Comparison of ENCODE assay signal across 1 cellular context in the genomic region with DNA sequence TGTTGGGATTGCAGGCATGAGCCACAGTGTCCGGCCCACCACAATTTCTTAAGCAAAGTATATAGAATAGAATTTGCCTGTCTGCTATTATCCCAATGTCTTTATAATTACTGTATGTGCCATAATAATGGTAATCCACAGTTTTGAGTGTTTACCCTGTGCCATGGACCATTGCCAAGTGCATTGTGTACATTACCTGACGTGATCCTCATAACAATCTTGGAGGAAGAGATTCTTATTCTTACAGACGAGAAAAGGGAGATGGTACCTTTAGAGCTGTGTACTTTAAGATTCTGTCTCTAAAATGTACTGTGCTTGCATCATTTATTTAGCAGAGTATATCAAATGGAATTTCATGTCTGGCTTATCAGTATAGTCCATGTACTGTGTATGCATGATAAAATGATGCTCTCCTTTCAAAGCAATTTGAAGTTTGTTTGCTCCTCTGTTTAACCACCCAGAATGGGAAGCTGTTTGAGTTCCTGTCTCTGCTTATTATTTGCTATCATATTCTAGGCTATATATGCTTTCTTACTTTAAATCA.
TF ChIP-seq lines count a peak whose summit lies in the region.

No MANE protein-coding gene starts in this region.

TF ChIP-seq in K562, 482 proteins besides CTCF, POLR2A, EP300 and RAD21 (continued from another document):
- TF ChIP-seq, protein P1, sequence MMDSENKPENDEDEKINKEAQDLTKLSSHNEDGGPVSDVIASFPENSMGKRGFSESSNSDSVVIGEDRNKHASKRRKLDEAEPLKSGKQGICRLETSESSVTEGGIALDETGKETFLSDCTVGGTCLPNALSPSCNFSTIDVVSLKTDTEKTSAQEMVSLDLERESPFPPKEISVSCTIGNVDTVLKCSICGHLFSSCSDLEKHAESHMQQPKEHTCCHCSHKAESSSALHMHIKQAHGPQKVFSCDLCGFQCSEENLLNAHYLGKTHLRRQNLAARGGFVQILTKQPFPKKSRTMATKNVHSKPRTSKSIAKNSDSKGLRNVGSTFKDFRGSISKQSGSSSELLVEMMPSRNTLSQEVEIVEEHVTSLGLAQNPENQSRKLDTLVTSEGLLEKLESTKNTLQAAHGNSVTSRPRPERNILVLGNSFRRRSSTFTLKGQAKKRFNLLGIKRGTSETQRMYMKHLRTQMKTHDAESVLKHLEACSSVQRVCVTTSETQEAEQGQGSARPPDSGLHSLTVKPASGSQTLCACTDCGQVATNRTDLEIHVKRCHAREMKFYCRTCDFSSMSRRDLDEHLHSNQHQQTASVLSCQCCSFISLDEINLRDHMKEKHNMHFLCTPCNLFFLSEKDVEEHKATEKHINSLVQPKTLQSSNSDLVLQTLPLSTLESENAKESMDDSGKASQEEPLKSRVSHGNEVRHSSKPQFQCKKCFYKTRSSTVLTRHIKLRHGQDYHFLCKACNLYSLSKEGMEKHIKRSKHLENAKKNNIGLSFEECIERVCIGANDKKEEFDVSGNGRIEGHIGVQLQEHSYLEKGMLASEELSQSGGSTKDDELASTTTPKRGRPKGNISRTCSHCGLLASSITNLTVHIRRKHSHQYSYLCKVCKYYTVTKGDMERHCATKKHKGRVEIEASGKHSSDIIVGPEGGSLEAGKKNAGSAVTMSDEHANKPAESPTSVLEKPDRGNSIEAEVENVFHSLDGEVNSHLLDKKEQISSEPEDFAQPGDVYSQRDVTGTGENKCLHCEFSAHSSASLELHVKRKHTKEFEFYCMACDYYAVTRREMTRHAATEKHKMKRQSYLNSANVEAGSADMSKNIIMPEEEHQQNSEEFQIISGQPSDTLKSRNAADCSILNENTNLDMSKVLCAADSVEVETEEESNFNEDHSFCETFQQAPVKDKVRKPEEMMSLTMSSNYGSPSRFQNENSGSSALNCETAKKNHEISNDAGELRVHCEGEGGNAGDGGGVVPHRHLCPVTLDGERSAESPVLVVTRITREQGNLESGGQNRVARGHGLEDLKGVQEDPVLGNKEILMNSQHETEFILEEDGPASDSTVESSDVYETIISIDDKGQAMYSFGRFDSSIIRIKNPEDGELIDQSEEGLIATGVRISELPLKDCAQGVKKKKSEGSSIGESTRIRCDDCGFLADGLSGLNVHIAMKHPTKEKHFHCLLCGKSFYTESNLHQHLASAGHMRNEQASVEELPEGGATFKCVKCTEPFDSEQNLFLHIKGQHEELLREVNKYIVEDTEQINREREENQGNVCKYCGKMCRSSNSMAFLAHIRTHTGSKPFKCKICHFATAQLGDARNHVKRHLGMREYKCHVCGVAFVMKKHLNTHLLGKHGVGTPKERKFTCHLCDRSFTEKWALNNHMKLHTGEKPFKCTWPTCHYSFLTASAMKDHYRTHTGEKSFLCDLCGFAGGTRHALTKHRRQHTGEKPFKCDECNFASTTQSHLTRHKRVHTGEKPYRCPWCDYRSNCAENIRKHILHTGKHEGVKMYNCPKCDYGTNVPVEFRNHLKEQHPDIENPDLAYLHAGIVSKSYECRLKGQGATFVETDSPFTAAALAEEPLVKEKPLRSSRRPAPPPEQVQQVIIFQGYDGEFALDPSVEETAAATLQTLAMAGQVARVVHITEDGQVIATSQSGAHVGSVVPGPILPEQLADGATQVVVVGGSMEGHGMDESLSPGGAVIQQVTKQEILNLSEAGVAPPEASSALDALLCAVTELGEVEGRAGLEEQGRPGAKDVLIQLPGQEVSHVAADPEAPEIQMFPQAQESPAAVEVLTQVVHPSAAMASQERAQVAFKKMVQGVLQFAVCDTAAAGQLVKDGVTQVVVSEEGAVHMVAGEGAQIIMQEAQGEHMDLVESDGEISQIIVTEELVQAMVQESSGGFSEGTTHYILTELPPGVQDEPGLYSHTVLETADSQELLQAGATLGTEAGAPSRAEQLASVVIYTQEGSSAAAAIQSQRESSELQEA (IDR thresholded peaks at IDR 0.05; ENCODE audit: low read depth): no peak
- TF ChIP-seq ZNF696 (CRISPR knock-in tag; conservative IDR thresholded peaks at IDR 0.05): no peak
- TF ChIP-seq, protein P2, sequence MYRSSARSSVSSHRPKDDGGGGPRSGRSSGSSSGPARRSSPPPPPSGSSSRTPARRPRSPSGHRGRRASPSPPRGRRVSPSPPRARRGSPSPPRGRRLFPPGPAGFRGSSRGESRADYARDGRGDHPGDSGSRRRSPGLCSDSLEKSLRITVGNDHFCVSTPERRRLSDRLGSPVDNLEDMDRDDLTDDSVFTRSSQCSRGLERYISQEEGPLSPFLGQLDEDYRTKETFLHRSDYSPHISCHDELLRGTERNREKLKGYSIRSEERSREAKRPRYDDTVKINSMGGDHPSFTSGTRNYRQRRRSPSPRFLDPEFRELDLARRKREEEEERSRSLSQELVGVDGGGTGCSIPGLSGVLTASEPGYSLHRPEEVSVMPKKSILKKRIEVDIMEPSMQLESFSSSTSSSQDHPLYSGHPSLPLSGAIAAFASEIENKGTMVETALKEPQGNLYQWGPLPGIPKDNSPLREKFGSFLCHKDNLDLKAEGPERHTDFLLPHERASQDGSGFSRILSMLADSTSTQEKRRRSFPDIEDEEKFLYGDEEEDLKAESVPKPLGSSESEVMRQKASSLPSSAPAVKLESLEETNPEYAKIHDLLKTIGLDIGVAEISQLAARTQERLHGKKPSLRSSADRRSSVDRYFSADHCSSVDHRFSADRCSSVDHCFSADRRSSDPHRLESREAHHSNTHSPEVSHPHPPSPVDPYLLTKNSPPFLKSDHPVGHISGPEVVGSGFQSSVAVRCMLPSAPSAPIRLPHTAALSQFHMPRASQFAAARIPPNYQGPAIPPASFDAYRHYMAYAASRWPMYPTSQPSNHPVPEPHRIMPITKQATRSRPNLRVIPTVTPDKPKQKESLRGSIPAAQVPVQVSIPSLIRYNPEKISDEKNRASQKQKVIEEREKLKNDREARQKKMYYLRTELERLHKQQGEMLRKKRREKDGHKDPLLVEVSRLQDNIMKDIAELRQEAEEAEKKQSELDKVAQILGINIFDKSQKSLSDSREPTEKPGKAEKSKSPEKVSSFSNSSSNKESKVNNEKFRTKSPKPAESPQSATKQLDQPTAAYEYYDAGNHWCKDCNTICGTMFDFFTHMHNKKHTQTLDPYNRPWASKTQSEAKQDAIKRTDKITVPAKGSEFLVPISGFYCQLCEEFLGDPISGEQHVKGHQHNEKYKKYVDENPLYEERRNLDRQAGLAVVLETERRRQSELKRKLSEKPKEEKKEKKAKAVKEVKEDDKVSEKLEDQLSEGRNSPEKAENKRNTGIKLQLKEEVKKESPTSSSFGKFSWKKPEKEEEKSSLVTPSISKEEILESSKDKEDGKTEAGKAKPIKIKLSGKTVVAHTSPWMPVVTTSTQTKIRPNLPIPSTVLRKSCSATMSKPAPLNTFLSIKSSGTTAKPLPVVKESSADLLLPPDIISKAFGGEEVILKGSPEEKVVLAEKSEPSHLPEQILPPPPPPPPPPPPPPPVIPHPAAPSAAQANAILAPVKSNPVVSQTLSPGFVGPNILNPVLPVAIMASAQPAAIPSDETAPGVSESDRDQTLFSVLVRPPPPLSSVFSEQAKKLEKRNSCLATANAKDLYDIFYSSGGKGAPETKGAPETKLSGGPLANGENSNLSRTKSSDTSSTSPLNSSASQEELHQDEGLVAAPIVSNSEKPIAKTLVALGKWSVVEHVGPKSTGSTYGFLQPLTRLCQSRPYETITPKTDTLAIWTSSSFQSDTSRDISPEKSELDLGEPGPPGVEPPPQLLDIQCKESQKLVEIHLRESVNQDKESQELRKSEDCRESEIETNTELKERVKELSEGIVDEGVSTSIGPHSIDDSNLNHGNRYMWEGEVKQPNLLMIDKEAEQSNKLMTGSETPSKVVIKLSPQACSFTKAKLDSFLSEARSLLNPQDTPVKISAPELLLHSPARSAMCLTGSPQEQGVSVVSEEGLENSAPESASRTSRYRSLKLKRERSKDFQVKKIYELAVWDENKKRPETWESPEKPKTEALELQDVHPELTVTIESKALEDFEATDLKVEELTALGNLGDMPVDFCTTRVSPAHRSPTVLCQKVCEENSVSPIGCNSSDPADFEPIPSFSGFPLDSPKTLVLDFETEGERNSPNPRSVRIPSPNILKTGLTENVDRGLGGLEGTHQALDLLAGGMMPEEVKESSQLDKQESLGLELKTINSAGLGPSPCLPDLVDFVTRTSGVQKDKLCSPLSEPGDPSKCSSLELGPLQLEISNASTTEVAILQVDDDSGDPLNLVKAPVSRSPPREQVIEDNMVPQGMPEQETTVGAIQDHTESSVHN (IDR thresholded peaks at IDR 0.05; ENCODE audit: borderline replicate concordance in 1 of 2, low read depth in 1 of 2): no peak
- TF ChIP-seq, protein P3, sequence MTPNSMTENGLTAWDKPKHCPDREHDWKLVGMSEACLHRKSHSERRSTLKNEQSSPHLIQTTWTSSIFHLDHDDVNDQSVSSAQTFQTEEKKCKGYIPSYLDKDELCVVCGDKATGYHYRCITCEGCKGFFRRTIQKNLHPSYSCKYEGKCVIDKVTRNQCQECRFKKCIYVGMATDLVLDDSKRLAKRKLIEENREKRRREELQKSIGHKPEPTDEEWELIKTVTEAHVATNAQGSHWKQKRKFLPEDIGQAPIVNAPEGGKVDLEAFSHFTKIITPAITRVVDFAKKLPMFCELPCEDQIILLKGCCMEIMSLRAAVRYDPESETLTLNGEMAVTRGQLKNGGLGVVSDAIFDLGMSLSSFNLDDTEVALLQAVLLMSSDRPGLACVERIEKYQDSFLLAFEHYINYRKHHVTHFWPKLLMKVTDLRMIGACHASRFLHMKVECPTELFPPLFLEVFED (CRISPR knock-in tag; conservative IDR thresholded peaks at IDR 0.05): no peak
- 0 out of 2 replicates have a peak, but pooled peaks have one; percentile 23 for TF ChIP-seq TEAD4 (IDR thresholded peaks at IDR 0.05; ENCODE audit: low read length)
- TF ChIP-seq TEAD4 (CRISPR knock-in tag; IDR thresholded peaks at IDR 0.05; ENCODE audit: borderline replicate concordance): no peak
- no peak for TF ChIP-seq SAFB2 (IDR thresholded peaks at IDR 0.05; ENCODE audit: borderline replicate concordance, low read depth, low read length, severe bottlenecking)
- TF ChIP-seq SRSF3 (IDR thresholded peaks at IDR 0.05; ENCODE audit: insufficient read depth, low read length): no peak
- TF ChIP-seq SOX6 (IDR thresholded peaks at IDR 0.05): 0 out of 2 replicates have a peak, but pooled peaks have one; percentile 13
- no peak for TF ChIP-seq ZNF384 (IDR thresholded peaks at IDR 0.05; ENCODE audit: low read depth, low read length)
- peak; percentile 49 for TF ChIP-seq TAL1 (IDR thresholded peaks at IDR 0.05)
- no peak for TF ChIP-seq FOXM1 (IDR thresholded peaks at IDR 0.05; ENCODE audit: low read depth)
- TF ChIP-seq FOXM1 (CRISPR knock-in tag; IDR thresholded peaks at IDR 0.05; ENCODE audit: low read depth): no peak
- no peak for TF ChIP-seq HOXB6 (CRISPR knock-in tag; IDR thresholded peaks at IDR 0.05; ENCODE audit: borderline replicate concordance)
- TF ChIP-seq, protein P4, sequence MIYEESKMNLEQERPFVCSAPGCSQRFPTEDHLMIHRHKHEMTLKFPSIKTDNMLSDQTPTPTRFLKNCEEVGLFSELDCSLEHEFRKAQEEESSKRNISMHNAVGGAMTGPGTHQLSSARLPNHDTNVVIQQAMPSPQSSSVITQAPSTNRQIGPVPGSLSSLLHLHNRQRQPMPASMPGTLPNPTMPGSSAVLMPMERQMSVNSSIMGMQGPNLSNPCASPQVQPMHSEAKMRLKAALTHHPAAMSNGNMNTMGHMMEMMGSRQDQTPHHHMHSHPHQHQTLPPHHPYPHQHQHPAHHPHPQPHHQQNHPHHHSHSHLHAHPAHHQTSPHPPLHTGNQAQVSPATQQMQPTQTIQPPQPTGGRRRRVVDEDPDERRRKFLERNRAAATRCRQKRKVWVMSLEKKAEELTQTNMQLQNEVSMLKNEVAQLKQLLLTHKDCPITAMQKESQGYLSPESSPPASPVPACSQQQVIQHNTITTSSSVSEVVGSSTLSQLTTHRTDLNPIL (CRISPR knock-in tag; IDR thresholded peaks at IDR 0.05): no peak
- no peak for TF ChIP-seq XRCC3 (IDR thresholded peaks at IDR 0.05)
- no peak for TF ChIP-seq SIN3B (IDR thresholded peaks at IDR 0.05; ENCODE audit: low read depth)
- no peak for TF ChIP-seq ZNF764 (CRISPR knock-in tag; IDR thresholded peaks at IDR 0.05; ENCODE audit: low read depth)
- TF ChIP-seq SMARCA4 (IDR thresholded peaks at IDR 0.05): peak; percentile 44; the same call in 1 of the 2 replicates
- TF ChIP-seq, protein P5, sequence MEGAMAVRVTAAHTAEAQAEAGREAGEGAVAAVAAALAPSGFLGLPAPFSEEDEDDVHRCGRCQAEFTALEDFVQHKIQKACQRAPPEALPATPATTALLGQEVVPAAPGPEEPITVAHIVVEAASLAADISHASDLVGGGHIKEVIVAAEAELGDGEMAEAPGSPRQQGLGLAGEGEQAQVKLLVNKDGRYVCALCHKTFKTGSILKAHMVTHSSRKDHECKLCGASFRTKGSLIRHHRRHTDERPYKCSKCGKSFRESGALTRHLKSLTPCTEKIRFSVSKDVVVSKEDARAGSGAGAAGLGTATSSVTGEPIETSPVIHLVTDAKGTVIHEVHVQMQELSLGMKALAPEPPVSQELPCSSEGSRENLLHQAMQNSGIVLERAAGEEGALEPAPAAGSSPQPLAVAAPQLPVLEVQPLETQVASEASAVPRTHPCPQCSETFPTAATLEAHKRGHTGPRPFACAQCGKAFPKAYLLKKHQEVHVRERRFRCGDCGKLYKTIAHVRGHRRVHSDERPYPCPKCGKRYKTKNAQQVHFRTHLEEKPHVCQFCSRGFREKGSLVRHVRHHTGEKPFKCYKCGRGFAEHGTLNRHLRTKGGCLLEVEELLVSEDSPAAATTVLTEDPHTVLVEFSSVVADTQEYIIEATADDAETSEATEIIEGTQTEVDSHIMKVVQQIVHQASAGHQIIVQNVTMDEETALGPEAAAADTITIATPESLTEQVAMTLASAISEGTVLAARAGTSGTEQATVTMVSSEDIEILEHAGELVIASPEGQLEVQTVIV (CRISPR knock-in tag; IDR thresholded peaks at IDR 0.05; ENCODE audit: borderline replicate concordance): no peak
- TF ChIP-seq, protein P6, sequence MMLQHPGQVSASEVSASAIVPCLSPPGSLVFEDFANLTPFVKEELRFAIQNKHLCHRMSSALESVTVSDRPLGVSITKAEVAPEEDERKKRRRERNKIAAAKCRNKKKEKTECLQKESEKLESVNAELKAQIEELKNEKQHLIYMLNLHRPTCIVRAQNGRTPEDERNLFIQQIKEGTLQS (IDR thresholded peaks at IDR 0.05): peak; percentile 66; the same call in 1 of the 2 replicates
- TF ChIP-seq, protein P6 (CRISPR knock-in tag; conservative IDR thresholded peaks at IDR 0.05): no peak
- TF ChIP-seq ILF3 (IDR thresholded peaks at IDR 0.05; ENCODE audit: borderline replicate concordance): no peak
- no peak for TF ChIP-seq GABPA (tag; conservative IDR thresholded peaks at IDR 0.05; ENCODE audit: low read depth)
- TF ChIP-seq, protein P7, sequence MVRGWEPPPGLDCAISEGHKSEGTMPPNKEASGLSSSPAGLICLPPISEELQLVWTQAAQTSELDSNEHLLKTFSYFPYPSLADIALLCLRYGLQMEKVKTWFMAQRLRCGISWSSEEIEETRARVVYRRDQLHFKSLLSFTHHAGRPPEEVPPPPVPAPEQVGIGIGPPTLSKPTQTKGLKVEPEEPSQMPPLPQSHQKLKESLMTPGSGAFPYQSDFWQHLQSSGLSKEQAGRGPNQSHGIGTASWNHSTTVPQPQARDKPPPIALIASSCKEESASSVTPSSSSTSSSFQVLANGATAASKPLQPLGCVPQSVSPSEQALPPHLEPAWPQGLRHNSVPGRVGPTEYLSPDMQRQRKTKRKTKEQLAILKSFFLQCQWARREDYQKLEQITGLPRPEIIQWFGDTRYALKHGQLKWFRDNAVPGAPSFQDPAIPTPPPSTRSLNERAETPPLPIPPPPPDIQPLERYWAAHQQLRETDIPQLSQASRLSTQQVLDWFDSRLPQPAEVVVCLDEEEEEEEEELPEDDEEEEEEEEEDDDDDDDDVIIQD (CRISPR knock-in tag; IDR thresholded peaks at IDR 0.05): no peak
